Comparison of ENCODE assay signal across 1 cellular context in the genomic region with DNA sequence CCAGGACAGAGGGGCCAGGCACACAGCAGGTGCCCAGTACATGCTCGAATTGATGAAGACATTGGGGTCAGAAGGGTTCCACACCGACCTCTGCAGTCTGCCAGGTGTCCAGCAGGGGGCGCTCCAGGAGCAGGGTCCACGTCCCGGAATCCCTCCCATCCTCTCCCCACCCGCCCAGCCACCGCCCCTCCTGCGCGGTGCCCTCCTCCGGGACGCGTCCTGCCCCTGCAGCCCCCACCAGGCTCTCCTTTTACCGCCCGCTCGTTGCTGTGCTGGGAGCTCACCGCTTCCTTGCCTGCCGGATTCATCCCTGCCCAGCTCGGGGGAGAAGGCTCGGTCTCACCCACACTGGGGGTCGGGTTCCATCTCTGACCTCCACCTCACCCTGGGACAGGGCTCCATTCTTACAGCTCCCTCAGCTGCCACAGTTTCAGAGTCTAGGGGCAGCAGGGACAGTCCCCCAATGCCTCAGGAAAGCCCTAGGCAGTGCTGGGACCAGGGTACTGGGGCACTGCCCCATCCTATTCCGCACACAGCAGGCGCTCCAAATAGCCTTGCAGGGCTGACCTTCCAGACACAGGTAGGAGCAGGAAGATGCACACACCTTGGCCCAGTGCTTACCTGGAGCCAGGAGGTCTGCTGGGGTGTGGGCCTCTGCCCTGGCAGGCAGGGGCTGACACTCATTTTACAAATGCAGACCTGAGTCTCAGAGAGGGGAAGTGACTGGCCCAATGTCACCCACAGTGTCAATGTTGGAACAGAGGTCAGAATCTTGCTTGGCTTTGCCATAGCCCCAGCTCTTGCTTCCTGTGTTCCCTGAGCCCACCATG.
TF ChIP-seq lines count a peak whose summit lies in the region.

No MANE protein-coding gene starts in this region.

TF ChIP-seq in HEK293, 187 proteins besides CTCF, POLR2A, EP300 and RAD21 (continued from another document):
- TF ChIP-seq, protein P1, sequence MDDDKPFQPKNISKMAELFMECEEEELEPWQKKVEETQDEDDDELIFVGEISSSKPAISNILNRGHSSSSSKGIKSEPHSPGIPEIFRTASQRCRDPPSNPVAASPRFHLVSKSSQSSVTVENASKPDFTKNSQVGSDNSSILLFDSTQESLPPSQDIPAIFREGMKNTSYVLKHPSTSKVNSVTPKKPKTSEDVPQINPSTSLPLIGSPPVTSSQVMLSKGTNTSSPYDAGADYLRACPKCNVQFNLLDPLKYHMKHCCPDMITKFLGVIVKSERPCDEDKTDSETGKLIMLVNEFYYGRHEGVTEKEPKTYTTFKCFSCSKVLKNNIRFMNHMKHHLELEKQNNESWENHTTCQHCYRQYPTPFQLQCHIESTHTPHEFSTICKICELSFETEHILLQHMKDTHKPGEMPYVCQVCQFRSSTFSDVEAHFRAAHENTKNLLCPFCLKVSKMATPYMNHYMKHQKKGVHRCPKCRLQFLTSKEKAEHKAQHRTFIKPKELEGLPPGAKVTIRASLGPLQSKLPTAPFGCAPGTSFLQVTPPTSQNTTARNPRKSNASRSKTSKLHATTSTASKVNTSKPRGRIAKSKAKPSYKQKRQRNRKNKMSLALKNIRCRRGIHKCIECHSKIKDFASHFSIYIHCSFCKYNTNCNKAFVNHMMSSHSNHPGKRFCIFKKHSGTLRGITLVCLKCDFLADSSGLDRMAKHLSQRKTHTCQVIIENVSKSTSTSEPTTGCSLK (tag by site-specific recombination; IDR thresholded peaks at IDR 0.05), result no peak
- TF ChIP-seq ZNF274 (IDR thresholded peaks at IDR 0.05; ENCODE audit: low read length) (no peak), ZNF274 (tag by site-specific recombination; IDR thresholded peaks at IDR 0.05; ENCODE audit: borderline replicate concordance) (no peak), ZNF610 (tag by site-specific recombination; IDR thresholded peaks at IDR 0.05; ENCODE audit: borderline replicate concordance) (no peak), ZXDB (tag by site-specific recombination; IDR thresholded peaks at IDR 0.05) (0 out of 2 replicates have a peak, but pooled peaks have one; percentile 22), SP3 (tag by site-specific recombination; IDR thresholded peaks at IDR 0.05) (peak; percentile 62), KLF1 (tag by site-specific recombination; IDR thresholded peaks at IDR 0.05) (peak; percentile 71), ZFP69B (tag by site-specific recombination; IDR thresholded peaks at IDR 0.05) (no peak)
- TF ChIP-seq, protein P2, sequence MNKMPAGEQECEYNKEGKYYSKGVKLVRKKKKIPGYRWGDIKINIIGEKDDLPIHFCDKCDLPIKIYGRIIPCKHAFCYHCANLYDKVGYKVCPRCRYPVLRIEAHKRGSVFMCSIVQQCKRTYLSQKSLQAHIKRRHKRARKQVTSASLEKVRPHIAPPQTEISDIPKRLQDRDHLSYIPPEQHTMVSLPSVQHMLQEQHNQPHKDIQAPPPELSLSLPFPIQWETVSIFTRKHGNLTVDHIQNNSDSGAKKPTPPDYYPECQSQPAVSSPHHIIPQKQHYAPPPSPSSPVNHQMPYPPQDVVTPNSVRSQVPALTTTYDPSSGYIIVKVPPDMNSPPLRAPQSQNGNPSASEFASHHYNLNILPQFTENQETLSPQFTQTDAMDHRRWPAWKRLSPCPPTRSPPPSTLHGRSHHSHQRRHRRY (tag by site-specific recombination; IDR thresholded peaks at IDR 0.05), result no peak
